In genomic region chr12:57889541-57889989, GRCh38 we compare ENCODE assay signal across 9 cellular contexts. TPM values are rescaled to one million over a fixed set of nuclear protein-coding genes. Genes with fewer than 3 reads are reported as not detected.
DNase-seq lines count a peak whose midpoint lies in the region; ATAC-seq and TF ChIP-seq lines count a peak whose summit lies in the region.
"Had no signal": no experiment of that assay in that cellular context is flagged by ENCODE, and none has a peak within 500 bp of the region (broad histone marks: within the 10 kb centered on the region; RNA-seq: fewer than 3 reads in every experiment).

No MANE protein-coding gene starts in this region.

- 0 out of 2 replicates have a peak, but pooled peaks cover 3% of the 10 kb centered on the region for H3K9me3 ChIP-seq in IMR-90 (ENCODE audit: control insufficient read depth, insufficient read depth, low read length)
- no peaks in the 10 kb centered on the region for H3K9me3 ChIP-seq in testis

- peak overlapping the region; percentile 90 for H3K27ac ChIP-seq in IMR-90 (ENCODE audit: insufficient read depth, low read length)
- H3K27ac ChIP-seq in caudate nucleus (ENCODE audit: low read depth, low read length), result peak overlapping the region; percentile 89
- peak overlapping the region; percentile 85 to 89 for H3K27ac ChIP-seq in testis

- no peaks in the 10 kb centered on the region for H4K20me1 ChIP-seq in IMR-90 (ENCODE audit: insufficient read depth, low read length)

- TF ChIP-seq RAD21 in IMR-90 (IDR thresholded peaks at IDR 0.05; ENCODE audit: low read length), result no peak

- H2BK5ac ChIP-seq in IMR-90 (ENCODE audit: low read depth, low read length, poor library complexity, severe bottlenecking), result peak overlapping the region; percentile 93

- WGBS in IMR-90 (ENCODE audit: extremely low coverage in 2 of 2, insufficient read length in 1 of 2), 2 experiments, result 14% methylated on average over 6 of the region's 10 CpGs; no CpG with 5 or more reads in 1 of the 2 experiments
- 39 to 61% methylated on average over 10 of the region's 10 CpGs for WGBS in testis, 2 donors

- TF ChIP-seq CTCF in IMR-90 (conservative IDR thresholded peaks at IDR 0.05; ENCODE audit: low read depth, low read length), result no peak
- TF ChIP-seq CTCF in testis (IDR thresholded peaks at IDR 0.05), result no peak

- H3K23ac ChIP-seq in IMR-90 (ENCODE audit: low read depth, low read length), result peak overlapping the region; percentile 94

- peak overlapping the region; percentile 99 for H2AK5ac ChIP-seq in IMR-90 (ENCODE audit: low read depth, low read length)

- H4K91ac ChIP-seq in IMR-90 (ENCODE audit: insufficient read depth, low read depth, low read length), result peak overlapping the region; percentile 94

- H3K79me1 ChIP-seq in IMR-90 (ENCODE audit: low read depth in 1 of 2, low read length in 2 of 2), result peaks cover 3 to 52% of the 10 kb centered on the region in 2 experiments; a peak in 3 of 4 replicates

- H3K27me3 ChIP-seq in IMR-90 (ENCODE audit: control insufficient read depth, insufficient read depth, low read length), result no peaks in the 10 kb centered on the region
- H3K27me3 ChIP-seq in testis, result no peaks in the 10 kb centered on the region

- in situ Hi-C loops in IMR-90 (cut with MboI; ENCODE audit: low sequenced_read_pairs), result no loop called here

- peak overlapping the region; percentile 92 for H2AK9ac ChIP-seq in IMR-90 (replicated peaks; ENCODE audit: low read depth, low read length, poor library complexity)

- H4K5ac ChIP-seq in IMR-90 (ENCODE audit: low read depth, low read length), result peak overlapping the region; percentile 77

- H3K4ac ChIP-seq in IMR-90 (ENCODE audit: low read depth, low read length), result peak overlapping the region; percentile 99

- intact Hi-C loops in IMR-90 (cut with micrococcal nuclease), result loop anchor here (2.0 kb wide), 1 partner anchor 25 kb away; no protein-coding TSS in a partner anchor
- intact Hi-C loops in left colon (cut with DNase I, micrococcal nuclease), result no loop called here
- intact Hi-C loops in testis (cut with DNase I; ENCODE audit: low total_unique reads), result no loop called here

- H2BK20ac ChIP-seq in IMR-90 (ENCODE audit: low read depth, low read length), result peak overlapping the region; percentile 94

- H3K4me2 ChIP-seq in IMR-90 (ENCODE audit: low read depth, low read length), result peak overlapping the region; percentile 63

- peak overlapping the region; percentile 96 for H2BK120ac ChIP-seq in IMR-90 (ENCODE audit: low read depth, low read length)

- peak; percentile 36 for ATAC-seq in IMR-90 (ENCODE audit: low read depth)
- peak; percentile 50 for ATAC-seq in left colon
- no peak for ATAC-seq in GM18502 (IDR thresholded peaks at IDR 0.05; ENCODE audit: poor library complexity, unreplicated experiment)
- ATAC-seq in HG02571 (IDR thresholded peaks at IDR 0.05; ENCODE audit: unreplicated experiment), result no peak
- ATAC-seq in GM18520 (IDR thresholded peaks at IDR 0.05; ENCODE audit: unreplicated experiment), result no peak

- H4K8ac ChIP-seq in IMR-90 (ENCODE audit: low read depth in 2 of 2, low read length in 2 of 2), result peak overlapping the region; percentile 66 to 94

- POLR2A ChIA-PET in IMR-90 (lab: Charles Lee; ENCODE audit: unreplicated experiment), result interaction anchor here (0.5 to 1.0 kb wide), 5 partner anchors 11 to 31 kb away, joined by 3 to 15 read pairs (median 3); no protein-coding TSS in a partner anchor

- dilution Hi-C loops in IMR-90 (cut with HindIII; ENCODE audit: low sequenced_read_pairs, unreplicated experiment), result no loop called here

- peak overlapping the region; percentile 5; the same call in 1 of the 2 replicates for H3K4me3 ChIP-seq in IMR-90 (ENCODE audit: insufficient read depth, low read depth, low read length)
- H3K4me3 ChIP-seq in testis, result no peak overlapping the region

- DNase-seq in IMR-90, result peak; percentile 93
- peak in 3 of 61 donors; percentile 18 to 41 (median 21) for DNase-seq in caudate nucleus (lab: John Stamatoyannopoulos, UW)
- DNase-seq in left colon, result peak; percentile 69 to 71
- peak; percentile 67 for DNase-seq in testis
- DNase-seq in activated effector memory CD4-positive, alpha-beta T cell treated with anti-CD3 and anti-CD28 coated beads, Interleukin-2, amount 50 U/mL, for 16 hours, result no peak
- DNase-seq: stimulated activated naive CD8-positive, alpha-beta T cell treated with anti-CD3 and anti-CD28 coated beads, Interleukin-15, amount 100 ng/mL, for 72 hours had no signal

- H3K18ac ChIP-seq in IMR-90 (ENCODE audit: low read depth, low read length), result peak overlapping the region; percentile 84

- H3K9ac ChIP-seq in IMR-90 (ENCODE audit: low read depth, low read length), result peak overlapping the region; percentile 67

- CTCF ChIA-PET in IMR-90 (lab: Yijun Ruan, JAX), result interaction anchor here (0.6 kb wide), 1 partner anchor 17 kb away, joined by 4 read pairs; no protein-coding TSS in a partner anchor

- no TSS peak for BruUV-seq in IMR-90 (replicated peaks; lab: Mats Ljungman, UMichigan)

- H3K4me1 ChIP-seq in IMR-90 (ENCODE audit: control insufficient read depth, insufficient read depth, low read length), result peaks cover 45% of the 10 kb centered on the region
- peaks cover 76% of the 10 kb centered on the region for H3K4me1 ChIP-seq in testis

- H3K14ac ChIP-seq in IMR-90 (replicated peaks; ENCODE audit: low read depth, low read length), result peak overlapping the region; percentile 93

- peak overlapping the region; percentile 89; the same call in 2 of the 3 replicates for H2BK15ac ChIP-seq in IMR-90 (ENCODE audit: low read depth, low read length)

- TF ChIP-seq POLR2A in IMR-90 (IDR thresholded peaks at IDR 0.05; ENCODE audit: low read depth, low read length), result 0 out of 2 replicates have a peak, but pooled peaks have one; percentile 33
- TF ChIP-seq POLR2A in testis (IDR thresholded peaks at IDR 0.05), result no peak

- no peaks in the 10 kb centered on the region for H3K36me3 ChIP-seq in IMR-90 (ENCODE audit: control insufficient read depth, insufficient read depth, low read length)
- no peaks in the 10 kb centered on the region for H3K36me3 ChIP-seq in testis (ENCODE audit: low read depth, missing control alignments)

- peak overlapping the region; percentile 73; the same call in 1 of the 2 replicates for H3K56ac ChIP-seq in IMR-90 (ENCODE audit: extremely low read depth, insufficient read depth, low read length)

- H3K9me1 ChIP-seq in IMR-90 (ENCODE audit: insufficient read depth, low read length), result peaks cover 30% of the 10 kb centered on the region

- peak overlapping the region; percentile 74 for H2AFZ ChIP-seq in IMR-90 (replicated peaks; ENCODE audit: low read length, poor library complexity)

TF ChIP-seq in IMR-90, 13 proteins besides CTCF, POLR2A, EP300 and RAD21:
- TF ChIP-seq FOS (IDR thresholded peaks at IDR 0.05; ENCODE audit: low read depth, low read length) (peak; percentile 13; the same call in 1 of the 2 replicates), CEBPB (IDR thresholded peaks at IDR 0.05; ENCODE audit: low read depth, low read length) (peak; percentile 50; the same call in 1 of the 2 replicates), RCOR1 (IDR thresholded peaks at IDR 0.05; ENCODE audit: insufficient replicate concordance, low read length) (no peak), NFE2L2 (IDR thresholded peaks at IDR 0.05; ENCODE audit: low read depth, low read length) (no peak), MAFK (IDR thresholded peaks at IDR 0.05; ENCODE audit: low read depth, low read length) (no peak), SMC3 (IDR thresholded peaks at IDR 0.05; ENCODE audit: low read depth, low read length) (0 out of 2 replicates have a peak, but pooled peaks have one; percentile 7)

RNA-seq across cellular contexts. Expression of gene CTDSP2, which starts 43.0 kb away (rescaled TPM):
- total RNA-seq in IMR-90 (2012; rRNA removed) (79.4 and 114 TPM in 2 replicates), left colon (100 to 1,000 TPM; 152 to 254 TPM), testis (100 to 1,000 TPM; 103 to 140 TPM)
- polyA plus RNA-seq in IMR-90 (2012; rRNA removed) (150 and 156 TPM in 2 replicates), testis (ENCODE audit: insufficient read depth, low read depth, low replicate concordance) (123 TPM)
- 134 and 187 TPM in 2 replicates for polyA plus RNA-seq in IMR-90 (2012; cell fraction: cytosol; rRNA removed)
- 152 and 213 TPM in 2 replicates for polyA plus RNA-seq in IMR-90 (2012; cell fraction: nucleus; rRNA removed; ENCODE audit: low replicate concordance)

RNA-seq across cellular contexts. Expression of gene ATP23, which starts 51.8 kb away (rescaled TPM):
- 7.2 TPM in 2 replicates for total RNA-seq in IMR-90 (2012; rRNA removed)
- polyA plus RNA-seq in IMR-90 (2012; rRNA removed), result 5.4 and 6.4 TPM in 2 replicates
- polyA plus RNA-seq in IMR-90 (2012; cell fraction: cytosol; rRNA removed), result 1.8 and 3.0 TPM in 2 replicates
- 0.52 and 3.2 TPM in 2 replicates for polyA plus RNA-seq in IMR-90 (2012; cell fraction: nucleus; rRNA removed; ENCODE audit: low replicate concordance)
- total RNA-seq in left colon, result 10 to 100 TPM; 13.9 to 16.1 TPM
- total RNA-seq in testis, result 10 to 100 TPM; 53.1 to 76.6 TPM
- 102 TPM for polyA plus RNA-seq in testis (ENCODE audit: insufficient read depth, low read depth, low replicate concordance)

Comparison
In these comparisons a context has a peak if more than half of its experiments do, and no peak if none do; other contexts are left out.
1. ATAC-seq: peak in IMR-90 (single experiment) and left colon (single experiment); none in GM18502 (single experiment), HG02571 (single experiment) and GM18520 (single experiment).
2. Peak in every context shown above with its lines, with median percentiles within 50 percentile points of each other: H3K27ac ChIP-seq.